15 cellular contexts compared by ENCODE assay signal in genomic region chr17:48718162-48718780, GRCh38. TPM values are rescaled to one million over a fixed set of nuclear protein-coding genes. Genes with fewer than 3 reads are reported as not detected.
DNase-seq lines count a peak whose midpoint lies in the region; TF ChIP-seq lines count a peak whose summit lies in the region.
"Had no signal": no experiment of that assay in that cellular context is flagged by ENCODE, and none has a peak within 500 bp of the region (broad histone marks: within the 10 kb centered on the region; RNA-seq: fewer than 3 reads in every experiment).

No MANE protein-coding gene starts in this region.

- H3K27ac Mint-ChIP-seq in CD8-positive, alpha-beta memory T cell: peak overlapping the region in 4 of 8 donors; percentile 11 to 90 (median 65)
- H3K27ac Mint-ChIP-seq in IgD-negative memory B cell (peak overlapping the region; percentile 86 to 94 (median 92)), endodermal cell (no peak overlapping the region), neural progenitor cell (no peak overlapping the region)

- H3K4me3 ChIP-seq in CD8-positive, alpha-beta memory T cell (ENCODE audit: low read length): no peak overlapping the region
- H3K4me3 ChIP-seq in endodermal cell (ENCODE audit: low read length) (peak overlapping the region; percentile 68), neural progenitor cell (no peak overlapping the region)
- H3K4me3 ChIP-seq: lung, psoas muscle had no signal

- no peak overlapping the region for H3K4me2 ChIP-seq in neural progenitor cell

- WGBS in endodermal cell (ENCODE audit: insufficient coverage in 1 of 2, insufficient read length in 1 of 2), 2 experiments: 0 to 2% methylated on average over 15 to 24 of the region's 25 CpGs

- CTCF ChIA-PET in CD8-positive, alpha-beta memory T cell (lab: Charles Lee): interaction anchor here (0.7 to 1.5 kb wide), 4 partner anchors 12 to 40 kb away, joined by 3 to 5 read pairs (median 4); no protein-coding TSS in a partner anchor

- no peaks in the 10 kb centered on the region for H3K9me3 ChIP-seq in CD8-positive, alpha-beta memory T cell (ENCODE audit: low read length)
- H3K9me3 ChIP-seq in endodermal cell (ENCODE audit: control insufficient read depth, low read length) (no peaks in the 10 kb centered on the region), neural progenitor cell (ENCODE audit: low read depth) (no peaks in the 10 kb centered on the region)
- H3K9me3 ChIP-seq: psoas muscle had no signal

- peaks cover 19% of the 10 kb centered on the region for H3K4me1 ChIP-seq in CD8-positive, alpha-beta memory T cell (ENCODE audit: insufficient read depth, low read length)
- H3K4me1 ChIP-seq in endodermal cell (ENCODE audit: control insufficient read depth, insufficient read depth, low read length): no peaks in the 10 kb centered on the region
- H3K4me1 ChIP-seq in neural progenitor cell: no peaks in the 10 kb centered on the region

- H3K27me3 Mint-ChIP-seq in CD8-positive, alpha-beta memory T cell: peaks cover 85 to 96% of the 10 kb centered on the region in 2 donors
- H3K27me3 Mint-ChIP-seq in IgD-negative memory B cell (peaks cover 74% of the 10 kb centered on the region), endodermal cell (ENCODE audit: insufficient read depth) (peaks cover 99% of the 10 kb centered on the region), neural progenitor cell (ENCODE audit: insufficient read depth, low read depth) (peaks cover 85% of the 10 kb centered on the region)

- H4K20me1 ChIP-seq in neural progenitor cell (ENCODE audit: low read depth): peaks cover 73% of the 10 kb centered on the region

- peak overlapping the region in 6 of 7 donors; percentile 6 to 62 (median 40) for H3K4me3 Mint-ChIP-seq in CD8-positive, alpha-beta memory T cell
- peak overlapping the region in 2 of 4 donors; percentile 28 to 60 for H3K4me3 Mint-ChIP-seq in IgD-negative memory B cell
- H3K4me3 Mint-ChIP-seq in endodermal cell: peak overlapping the region; percentile 35
- peak overlapping the region; percentile 31 for H3K4me3 Mint-ChIP-seq in neural progenitor cell

- H3K4me1 Mint-ChIP-seq in CD8-positive, alpha-beta memory T cell: peaks cover 10 to 25% (median 14%) of the 10 kb centered on the region in 3 donors
- H3K4me1 Mint-ChIP-seq in IgD-negative memory B cell: peaks cover 0 to 12% (median 0%) of the 10 kb centered on the region in 3 donors
- H3K4me1 Mint-ChIP-seq in endodermal cell: peaks cover 12% of the 10 kb centered on the region
- H3K4me1 Mint-ChIP-seq in neural progenitor cell: peaks cover 14% of the 10 kb centered on the region

- peaks cover 14% of the 10 kb centered on the region for H3F3A ChIP-seq in neural progenitor cell (ENCODE audit: low read depth)

- no peak overlapping the region for H3K27ac ChIP-seq in CD8-positive, alpha-beta memory T cell (ENCODE audit: low read depth, low read length)
- H3K27ac ChIP-seq in endodermal cell (ENCODE audit: low read depth, low read length): no peak overlapping the region
- H3K27ac ChIP-seq in neural progenitor cell: no peak overlapping the region
- H3K27ac ChIP-seq: psoas muscle had no signal

- no peak overlapping the region for H2AFZ ChIP-seq in neural progenitor cell (replicated peaks)

- POLR2A ChIA-PET in CD8-positive, alpha-beta memory T cell (lab: Charles Lee): no interaction called here

- H3K36me3 Mint-ChIP-seq in CD8-positive, alpha-beta memory T cell: no peaks in the 10 kb centered on the region
- no peaks in the 10 kb centered on the region for H3K36me3 Mint-ChIP-seq in IgD-negative memory B cell
- H3K36me3 Mint-ChIP-seq in endodermal cell (ENCODE audit: low read depth): no peaks in the 10 kb centered on the region
- H3K36me3 Mint-ChIP-seq in neural progenitor cell: no peaks in the 10 kb centered on the region

- peaks cover 58% of the 10 kb centered on the region for H3K27me3 ChIP-seq in CD8-positive, alpha-beta memory T cell (ENCODE audit: insufficient read depth, low read length, poor library complexity, severe bottlenecking)
- H3K27me3 ChIP-seq in endodermal cell (ENCODE audit: control insufficient read depth, insufficient read depth, low read length, poor library complexity, severe bottlenecking) (peaks cover 100% of the 10 kb centered on the region), neural progenitor cell (peaks cover 100% of the 10 kb centered on the region)

- DNase-seq in CD8-positive, alpha-beta memory T cell: no peak
- no peak for DNase-seq in endodermal cell
- peak; percentile 69 for DNase-seq in neural progenitor cell (ENCODE audit: low spot score)
- no peak for DNase-seq in COLO668 (lab: John Stamatoyannopoulos, UW; ENCODE audit: unreplicated experiment)
- no peak for DNase-seq in HCEC 1CT
- no peak for DNase-seq in activated gamma-delta T cell (lab: John Stamatoyannopoulos, UW)
- DNase-seq: COR-L47; effector memory CD4-positive, alpha-beta T cell; MM.1S; psoas muscle had no signal

- H3K9me3 Mint-ChIP-seq in CD8-positive, alpha-beta memory T cell: peaks cover 0 to 20% (median 6%) of the 10 kb centered on the region in 5 donors
- H3K9me3 Mint-ChIP-seq in IgD-negative memory B cell (peaks cover 0 to 8% (median 3%) of the 10 kb centered on the region in 3 donors), endodermal cell (no peaks in the 10 kb centered on the region), neural progenitor cell (no peaks in the 10 kb centered on the region)

- TF ChIP-seq CTCF in endodermal cell (conservative IDR thresholded peaks at IDR 0.05): no peak
- TF ChIP-seq CTCF in neural progenitor cell (IDR thresholded peaks at IDR 0.05): no peak

- no peak overlapping the region for H3K9ac ChIP-seq in endodermal cell (ENCODE audit: extremely low read depth, low read length, poor library complexity, severe bottlenecking)
- no peak overlapping the region for H3K9ac ChIP-seq in neural progenitor cell

- no peaks in the 10 kb centered on the region for H3K79me2 ChIP-seq in neural progenitor cell (ENCODE audit: low read depth)

- H3K36me3 ChIP-seq in CD8-positive, alpha-beta memory T cell (ENCODE audit: insufficient read depth, low read length): no peaks in the 10 kb centered on the region
- H3K36me3 ChIP-seq in endodermal cell (ENCODE audit: control insufficient read depth, insufficient read depth, low read length) (no peaks in the 10 kb centered on the region), neural progenitor cell (no peaks in the 10 kb centered on the region)

RNA-seq across cellular contexts. Expression of gene PRAC1, which starts 4.0 kb away (rescaled TPM):
- total RNA-seq in CD8-positive, alpha-beta memory T cell: not detected
- polyA plus RNA-seq in CD8-positive, alpha-beta memory T cell: not detected
- polyA plus RNA-seq in IgD-negative memory B cell: not detected
- total RNA-seq in endodermal cell: not detected
- polyA plus RNA-seq in endodermal cell (2013, experiment 1 of 2): not detected
- not detected for polyA plus RNA-seq in endodermal cell (2013, experiment 2 of 2)
- total RNA-seq in neural progenitor cell (ENCODE audit: low replicate concordance): not detected in 2 replicates
- total RNA-seq: astrocyte; lung; psoas muscle; subcutaneous adipose tissue; T-helper 1 cell treated with Interleukin-12 subunit alpha and Interleukin-12 subunit beta and Interleukin-4 antibody, amounts not matched to agents 30 ng/mL and 1 ng/mL, for 36 hours had no signal
- polyA plus RNA-seq: lung, psoas muscle had no signal

RNA-seq across cellular contexts. Expression of gene PRAC2, which starts 4.7 kb away (rescaled TPM):
- total RNA-seq in CD8-positive, alpha-beta memory T cell: not detected
- not detected for polyA plus RNA-seq in CD8-positive, alpha-beta memory T cell
- not detected for polyA plus RNA-seq in IgD-negative memory B cell
- total RNA-seq in endodermal cell (not detected), neural progenitor cell (ENCODE audit: low replicate concordance) (not detected in 2 replicates)
- 0.68 TPM for polyA plus RNA-seq in endodermal cell (2013, experiment 1 of 2)
- polyA plus RNA-seq in endodermal cell (2013, experiment 2 of 2): 0.58 TPM
- total RNA-seq: astrocyte; lung; psoas muscle; T-helper 1 cell treated with Interleukin-12 subunit alpha and Interleukin-12 subunit beta and Interleukin-4 antibody, amounts not matched to agents 30 ng/mL and 1 ng/mL, for 36 hours had no signal
- polyA plus RNA-seq: lung, psoas muscle had no signal

RNA-seq across cellular contexts. Expression of gene HOXB13, which starts 10.3 kb away (rescaled TPM):
- not detected for total RNA-seq in CD8-positive, alpha-beta memory T cell
- not detected for polyA plus RNA-seq in CD8-positive, alpha-beta memory T cell
- not detected for polyA plus RNA-seq in IgD-negative memory B cell
- total RNA-seq in endodermal cell (not detected), neural progenitor cell (ENCODE audit: low replicate concordance) (not detected in 2 replicates)
- 0.21 TPM for polyA plus RNA-seq in endodermal cell (2013, experiment 1 of 2)
- polyA plus RNA-seq in endodermal cell (2013, experiment 2 of 2): not detected
- total RNA-seq: astrocyte; lung; psoas muscle; T-helper 1 cell treated with Interleukin-12 subunit alpha and Interleukin-12 subunit beta and Interleukin-4 antibody, amounts not matched to agents 30 ng/mL and 1 ng/mL, for 36 hours had no signal
- polyA plus RNA-seq: lung, psoas muscle had no signal

Comparison
In these comparisons a context has a peak if more than half of its experiments do, and no peak if none do; other contexts are left out.
1. H3K27ac Mint-ChIP-seq: peak in IgD-negative memory B cell (3 of 3); none in endodermal cell (single experiment) and neural progenitor cell (single experiment).